Comparison of ENCODE assay signal across 8 cellular contexts in the genomic region with DNA sequence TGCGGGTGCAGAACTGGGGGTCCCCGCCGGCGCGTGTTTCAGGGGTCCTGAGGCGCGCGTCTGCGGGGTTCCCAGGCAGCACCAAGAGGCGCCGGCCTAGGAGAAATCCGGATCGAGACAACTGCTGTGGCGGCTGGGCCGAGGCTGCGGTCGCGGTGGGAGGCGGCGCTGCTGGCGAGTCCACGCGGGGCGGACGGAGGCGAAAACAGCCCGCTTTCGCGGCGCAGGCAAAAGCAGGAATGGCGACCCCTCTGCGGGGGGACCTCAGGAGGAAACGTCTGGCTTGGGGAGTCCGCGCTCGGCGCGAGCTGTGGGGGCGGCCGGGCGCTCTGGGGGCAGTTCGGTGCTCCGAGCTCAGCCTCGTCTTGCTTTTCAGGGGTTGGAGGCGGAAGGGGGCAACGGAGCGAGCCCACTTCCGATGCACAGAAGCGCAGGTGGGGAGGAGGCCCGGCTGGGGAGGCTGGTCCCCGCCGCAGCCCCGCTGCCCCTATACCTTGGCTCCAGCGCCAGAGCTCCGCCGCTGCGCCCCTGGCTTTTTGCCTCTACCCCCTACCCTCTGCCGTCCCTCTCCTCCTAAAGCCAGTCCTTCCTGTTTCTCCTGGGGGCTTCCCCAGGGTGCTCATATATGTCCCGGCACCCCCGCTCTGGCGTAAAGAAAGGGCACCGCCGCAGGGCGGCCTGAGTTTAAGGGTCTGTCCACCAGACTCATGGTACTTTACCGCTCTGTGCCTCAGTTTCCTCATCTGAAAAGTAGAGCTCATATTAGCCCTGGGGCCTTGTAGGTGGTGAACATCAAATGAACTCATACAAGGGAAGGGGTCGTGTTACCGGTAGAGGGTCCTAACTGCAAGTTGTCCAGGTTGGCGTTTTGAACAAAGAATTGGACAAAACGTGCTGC.
DNase-seq lines count a peak whose midpoint lies in the region; ATAC-seq and TF ChIP-seq lines count a peak whose summit lies in the region.

No MANE protein-coding gene starts in this region.

- peaks cover 5% of the 10 kb centered on the region for H3K27me3 Mint-ChIP-seq in activated naive CD8-positive, alpha-beta T cell treated with anti-CD3 and anti-CD28 coated beads, Interleukin-2, amount 50 U/mL, for 24 hours

- H3K4me3 ChIP-seq in DND-41 (ENCODE audit: low read depth in 1 of 2, low read length in 2 of 2) (peak overlapping the region; percentile 48 to 82), OCI-LY3 (ENCODE audit: low read length) (peak overlapping the region; percentile 81), right atrium auricular region (peak overlapping the region; percentile 46 to 71), rectal smooth muscle tissue (ENCODE audit: low read length) (peak overlapping the region; percentile 82)

- H3K4me2 ChIP-seq in DND-41 (ENCODE audit: insufficient read depth, low read length) (peak overlapping the region; percentile 66), OCI-LY3 (ENCODE audit: low read length) (peak overlapping the region; percentile 86)

- peaks cover 2% of the 10 kb centered on the region for H3K36me3 Mint-ChIP-seq in activated naive CD8-positive, alpha-beta T cell treated with anti-CD3 and anti-CD28 coated beads, Interleukin-2, amount 50 U/mL, for 24 hours (ENCODE audit: low read depth)

- no peaks in the 10 kb centered on the region for H3K27me3 ChIP-seq in DND-41 (ENCODE audit: insufficient read depth, low read length, poor library complexity)
- H3K27me3 ChIP-seq in OCI-LY3 (ENCODE audit: low read depth, low read length): no peaks in the 10 kb centered on the region
- no peaks in the 10 kb centered on the region for H3K27me3 ChIP-seq in right atrium auricular region
- H3K27me3 ChIP-seq in rectal smooth muscle tissue (ENCODE audit: control insufficient read depth, insufficient read depth, low read length): no peaks in the 10 kb centered on the region

- H3K4me1 Mint-ChIP-seq in activated naive CD8-positive, alpha-beta T cell treated with anti-CD3 and anti-CD28 coated beads, Interleukin-2, amount 50 U/mL, for 24 hours: peaks cover 28% of the 10 kb centered on the region

- H3K9me3 ChIP-seq in DND-41 (ENCODE audit: insufficient read depth, low read length, severe bottlenecking) (no peaks in the 10 kb centered on the region), OCI-LY3 (ENCODE audit: insufficient read depth, low read length) (no peaks in the 10 kb centered on the region), right atrium auricular region (no peaks in the 10 kb centered on the region)

- H3K27ac Mint-ChIP-seq in activated naive CD8-positive, alpha-beta T cell treated with anti-CD3 and anti-CD28 coated beads, Interleukin-2, amount 50 U/mL, for 24 hours: peak overlapping the region; percentile 95

- no peaks in the 10 kb centered on the region for H4K20me1 ChIP-seq in DND-41 (ENCODE audit: insufficient read depth, low read length)
- no peaks in the 10 kb centered on the region for H4K20me1 ChIP-seq in OCI-LY3 (ENCODE audit: insufficient read depth, low read length)

- no peaks in the 10 kb centered on the region; the same call in 1 of the 2 replicates for H3K36me3 ChIP-seq in DND-41 (ENCODE audit: insufficient read depth, low read length)
- no peaks in the 10 kb centered on the region for H3K36me3 ChIP-seq in OCI-LY3 (replicated peaks; ENCODE audit: low read depth, low read length)
- H3K36me3 ChIP-seq in right atrium auricular region: no peaks in the 10 kb centered on the region
- no peaks in the 10 kb centered on the region for H3K36me3 ChIP-seq in rectal smooth muscle tissue (ENCODE audit: control insufficient read depth, insufficient read depth, low read length)

- H2AFZ ChIP-seq in DND-41 (ENCODE audit: low read depth, low read length) (peak overlapping the region; percentile 93), OCI-LY3 (ENCODE audit: low read depth, low read length) (peak overlapping the region; percentile 63)

- H3K4me1 ChIP-seq in DND-41 (ENCODE audit: insufficient read depth, low read length) (peaks cover 42% of the 10 kb centered on the region), OCI-LY3 (ENCODE audit: low read length) (peaks cover 6% of the 10 kb centered on the region; the same call in 1 of the 2 replicates), right atrium auricular region (peaks cover 0 to 15% of the 10 kb centered on the region in 2 donors), rectal smooth muscle tissue (ENCODE audit: control insufficient read depth, insufficient read depth, low read length) (no peaks in the 10 kb centered on the region)

- H3K9ac ChIP-seq in DND-41 (ENCODE audit: low read depth, low read length) (peak overlapping the region; percentile 93), OCI-LY3 (ENCODE audit: low read length) (peak overlapping the region; percentile 65), rectal smooth muscle tissue (ENCODE audit: low read length) (peak overlapping the region; percentile 55)

- TF ChIP-seq CTCF in DND-41 (IDR thresholded peaks at IDR 0.05; ENCODE audit: borderline replicate concordance, extremely low read depth, low read length, poor library complexity, severe bottlenecking): no peak
- no peak for TF ChIP-seq CTCF in OCI-LY3 (IDR thresholded peaks at IDR 0.05; ENCODE audit: low read depth, low read length)
- no peak for TF ChIP-seq CTCF in right atrium auricular region (IDR thresholded peaks at IDR 0.05)

- peak overlapping the region; percentile 92 for H3K4me3 Mint-ChIP-seq in activated naive CD8-positive, alpha-beta T cell treated with anti-CD3 and anti-CD28 coated beads, Interleukin-2, amount 50 U/mL, for 24 hours

- peak; percentile 85 for DNase-seq in DND-41
- peak; percentile 50 for DNase-seq in activated naive CD8-positive, alpha-beta T cell treated with anti-CD3 and anti-CD28 coated beads, Interleukin-2, amount 50 U/mL, for 24 hours
- DNase-seq in right atrium auricular region (ENCODE audit: low spot score): no peak
- no peak for DNase-seq in H4 (ENCODE audit: low spot score)
- no peak for DNase-seq in NCI-H1105 (lab: John Stamatoyannopoulos, UW)

- peaks cover 29% of the 10 kb centered on the region for H3K79me2 ChIP-seq in DND-41 (ENCODE audit: insufficient read depth, low read length)
- H3K79me2 ChIP-seq in OCI-LY3 (ENCODE audit: low read length): no peaks in the 10 kb centered on the region

- peak overlapping the region; percentile 92 for H3K27ac ChIP-seq in DND-41 (ENCODE audit: low read length)
- H3K27ac ChIP-seq in OCI-LY3 (ENCODE audit: low read length): peak overlapping the region; percentile 4; the same call in 1 of the 2 replicates
- H3K27ac ChIP-seq in right atrium auricular region: peak overlapping the region; percentile 28 to 57
- peak overlapping the region; percentile 43 for H3K27ac ChIP-seq in rectal smooth muscle tissue (ENCODE audit: low read depth, low read length)

- no peaks in the 10 kb centered on the region for H3K9me3 Mint-ChIP-seq in activated naive CD8-positive, alpha-beta T cell treated with anti-CD3 and anti-CD28 coated beads, Interleukin-2, amount 50 U/mL, for 24 hours

- peak; percentile 60 for ATAC-seq in DND-41 (ENCODE audit: insufficient read depth, low read depth)
- peak; percentile 28 for ATAC-seq in GM21737 (IDR thresholded peaks at IDR 0.05; ENCODE audit: unreplicated experiment)
- peak; percentile 34 for ATAC-seq in activated naive CD8-positive, alpha-beta T cell treated with anti-CD3 and anti-CD28 coated beads, Interleukin-2, amount 50 U/mL, for 24 hours

Comparison
In these comparisons a context has a peak if more than half of its experiments do, and no peak if none do; other contexts are left out.
1. DNase-seq: peak in DND-41 (single experiment) and activated naive CD8-positive, alpha-beta T cell treated with anti-CD3 and anti-CD28 coated beads, Interleukin-2, amount 50 U/mL, for 24 hours (single experiment); none in right atrium auricular region (single experiment), H4 (single experiment) and NCI-H1105 (single experiment).
2. H3K27ac ChIP-seq: peak in every context shown above with its lines; median percentile 92 in DND-41; 43 in rectal smooth muscle tissue; 42 in right atrium auricular region; 4 in OCI-LY3.
3. Peak in every context shown above with its lines, with median percentiles within 50 percentile points of each other: ATAC-seq, H3K4me3 ChIP-seq and H3K9ac ChIP-seq.